Comparison of ENCODE assay signal across 1 cellular context in the genomic region with DNA sequence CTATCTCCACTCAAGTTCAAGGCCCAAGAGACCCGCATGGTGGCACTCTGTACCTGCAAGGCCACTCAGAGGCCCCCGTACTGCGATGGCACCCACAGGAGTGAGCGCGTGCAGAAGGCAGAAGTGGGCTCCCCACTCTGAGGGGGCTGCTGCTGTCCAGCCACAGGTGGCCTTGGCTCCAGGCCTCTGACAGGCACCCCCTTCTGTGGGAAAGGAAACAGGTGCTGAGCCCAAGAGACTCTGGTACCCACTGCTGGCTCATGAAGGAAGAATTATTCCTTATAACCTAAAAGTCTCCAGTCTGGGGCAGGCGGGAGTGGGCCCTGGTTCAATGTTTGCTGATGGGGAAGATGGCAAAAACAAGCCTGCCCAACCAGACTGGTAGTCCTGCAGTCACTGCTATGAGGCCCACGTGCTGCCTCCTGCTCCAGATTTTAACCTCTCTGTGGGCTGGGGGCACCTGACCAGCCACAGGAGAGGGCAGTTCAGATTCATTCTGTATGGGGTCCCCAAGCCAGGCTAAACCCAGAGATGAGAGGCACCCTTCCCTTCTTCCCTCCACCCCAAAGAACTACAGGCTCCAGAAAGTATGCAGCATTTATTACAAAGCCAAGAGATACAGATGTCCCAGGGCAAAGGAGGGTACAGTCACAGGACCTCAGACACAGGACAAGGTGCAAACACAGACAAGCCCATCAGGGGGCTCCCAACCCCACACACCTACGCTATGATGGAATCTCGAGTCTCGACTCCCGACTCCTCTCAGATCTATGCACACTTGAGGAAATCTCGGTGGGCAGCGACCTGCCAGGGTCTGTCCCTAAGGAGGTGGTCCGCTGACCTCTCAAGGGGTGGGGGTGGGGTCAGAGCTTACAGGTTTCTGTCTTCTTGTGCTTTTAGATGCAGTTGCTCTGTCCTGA.
TF ChIP-seq lines count a peak whose summit lies in the region.

No MANE protein-coding gene starts in this region.

TF ChIP-seq in K562, 482 proteins besides CTCF, POLR2A, EP300 and RAD21:
- TF ChIP-seq POLR2G (IDR thresholded peaks at IDR 0.05; ENCODE audit: low read depth, low read length), result peak; percentile 57; the same call in 1 of the 2 replicates
- TF ChIP-seq EGR1 (conservative IDR thresholded peaks at IDR 0.05), result 0 out of 2 replicates have a peak, but pooled peaks have one; percentile 25
- no peak for TF ChIP-seq ELF4 (CRISPR knock-in tag; IDR thresholded peaks at IDR 0.05)
- no peak for TF ChIP-seq ZNF146 (CRISPR knock-in tag; IDR thresholded peaks at IDR 0.05; ENCODE audit: unreplicated experiment)
- TF ChIP-seq MYNN (IDR thresholded peaks at IDR 0.05), result no peak
- TF ChIP-seq MYNN (CRISPR knock-in tag; IDR thresholded peaks at IDR 0.05), result no peak
- no peak for TF ChIP-seq ZBTB1 (CRISPR knock-in tag; IDR thresholded peaks at IDR 0.05; ENCODE audit: borderline replicate concordance, low read depth)
- TF ChIP-seq DMBX1 (CRISPR knock-in tag; IDR thresholded peaks at IDR 0.05; ENCODE audit: borderline replicate concordance), result no peak
- TF ChIP-seq ZNF3 (CRISPR knock-in tag; IDR thresholded peaks at IDR 0.05), result no peak
- peak; percentile 11 for TF ChIP-seq RBFOX2 (IDR thresholded peaks at IDR 0.05; ENCODE audit: low read depth, low read length)
- TF ChIP-seq MED1 (CRISPR knock-in tag; IDR thresholded peaks at IDR 0.05; ENCODE audit: borderline replicate concordance), result no peak
- TF ChIP-seq NFXL1 (CRISPR knock-in tag; IDR thresholded peaks at IDR 0.05), result no peak
- TF ChIP-seq RCOR1 (IDR thresholded peaks at IDR 0.05; ENCODE audit: borderline replicate concordance in 1 of 2, low read depth in 2 of 2, low read length in 2 of 2), result 0 out of 4 replicates have a peak, but pooled peaks of 1 of the 2 experiments have one; percentile 12
- TF ChIP-seq SMC3 (conservative IDR thresholded peaks at IDR 0.05; ENCODE audit: insufficient read depth, low read depth, low read length), result 0 out of 2 replicates have a peak, but pooled peaks have one; percentile 26
